ENCODE assay signal across 29 cellular contexts in the genomic region with DNA sequence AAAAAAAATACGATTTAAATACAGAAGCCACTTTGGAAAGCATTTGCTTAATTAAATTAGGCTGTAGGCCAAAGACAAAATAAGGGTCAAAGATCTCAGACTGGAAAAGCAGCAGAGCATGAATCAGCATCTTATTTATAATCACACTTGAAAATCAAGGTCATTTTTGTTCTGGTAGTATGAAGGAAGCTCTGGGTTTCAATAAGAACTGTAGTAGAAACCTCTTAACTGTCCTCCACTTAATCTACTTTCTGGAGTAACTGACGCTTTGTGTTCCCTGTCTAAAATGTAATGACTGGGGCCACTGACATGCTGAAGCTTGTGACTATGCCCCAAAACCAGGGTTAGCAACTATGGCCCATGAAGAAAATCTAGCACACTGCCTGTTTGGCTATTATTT.
"Had no signal": no experiment of that assay in that cellular context is flagged by ENCODE, and none has a peak within 500 bp of the region (broad histone marks: within the 10 kb centered on the region; RNA-seq: fewer than 3 reads in every experiment).

No MANE protein-coding gene starts in this region.

- H3K4me3 Mint-ChIP-seq: immature natural killer cell; naive thymus-derived CD4-positive, alpha-beta T cell; natural killer cell treated with Interleukin-12 subunit alpha and Interleukin-12 subunit beta and Interleukin-15 and Interleukin-18, amount 100 ng/mL, for 72 hours; stimulated activated naive B cell treated with anti-CD40 and anti-IgM and Interleukin-4, amounts not matched to agents 10 μg/mL and 1 μg/mL and 100 μg/mL, for 72 hours had no signal

- H3K36me3 Mint-ChIP-seq: stimulated activated naive B cell treated with anti-CD40 and anti-IgM and Interleukin-4, amounts not matched to agents 10 μg/mL and 1 μg/mL and 100 μg/mL, for 72 hours had no signal

- ATAC-seq: left colon; left lung; lower lobe of right lung; mucosa of descending colon; naive thymus-derived CD4-positive, alpha-beta T cell; natural killer cell treated with Interleukin-12 subunit alpha and Interleukin-12 subunit beta and Interleukin-15 and Interleukin-18, amount 100 ng/mL, for 72 hours; pancreas; right cardiac atrium; sciatic nerve; stimulated activated naive B cell treated with anti-CD40 and anti-IgM and Interleukin-4, amounts not matched to agents 10 μg/mL and 1 μg/mL and 100 μg/mL, for 72 hours; stimulated activated naive CD8-positive, alpha-beta T cell treated with anti-CD3 and anti-CD28 coated beads, Interleukin-15, Interleukin-2, amounts not matched to agents 100 U/mL and 50 U/mL, for 24 hours; upper lobe of right lung had no signal

- H3K4me3 ChIP-seq: left lung, lower lobe of right lung, mucosa of descending colon, pancreas, prostate gland, skin epidermis, stomach, testis, thyroid gland, transverse colon, upper lobe of right lung had no signal

- DNase-seq: hypothalamus; immature natural killer cell; kidney; left colon; left lung; lower lobe of right lung; midbrain; mucosa of descending colon; naive thymus-derived CD4-positive, alpha-beta T cell; nucleus accumbens; pancreas; posterior cingulate gyrus; retina; right cardiac atrium; stimulated activated CD4-positive, alpha-beta T cell treated with anti-CD3 and anti-CD28 coated beads, Interleukin-12 subunit alpha, Interleukin-12 subunit beta, amount 100 ng/mL, for 4 hours; stimulated activated CD4-positive, alpha-beta T cell treated with anti-CD3 and anti-CD28 coated beads, Interleukin-15, amount 100 ng/mL, for 24 hours; stimulated activated CD4-positive, alpha-beta T cell treated with anti-CD3 and anti-CD28 coated beads, Interleukin-2, amount 100 ng/mL, for 24 hours; stimulated activated CD4-positive, alpha-beta T cell treated with anti-CD3 and anti-CD28 coated beads, Interleukin-4, amount 100 ng/mL, for 1 hour; stimulated activated naive B cell treated with anti-CD40 and anti-IgM and Interleukin-4, amounts not matched to agents 10 μg/mL and 1 μg/mL and 100 μg/mL, for 72 hours; stimulated activated naive CD8-positive, alpha-beta T cell treated with anti-CD3 and anti-CD28 coated beads, Interleukin-15, Interleukin-2, amounts not matched to agents 100 U/mL and 50 U/mL, for 24 hours; stomach; testis; thyroid gland; transverse colon; upper lobe of right lung had no signal

- H3K4me1 Mint-ChIP-seq: immature natural killer cell; stimulated activated naive B cell treated with anti-CD40 and anti-IgM and Interleukin-4, amounts not matched to agents 10 μg/mL and 1 μg/mL and 100 μg/mL, for 72 hours had no signal

- H3K27me3 Mint-ChIP-seq: naive thymus-derived CD4-positive, alpha-beta T cell; natural killer cell treated with Interleukin-12 subunit alpha and Interleukin-12 subunit beta and Interleukin-15 and Interleukin-18, amount 100 ng/mL, for 72 hours; stimulated activated naive B cell treated with anti-CD40 and anti-IgM and Interleukin-4, amounts not matched to agents 10 μg/mL and 1 μg/mL and 100 μg/mL, for 72 hours had no signal

- H3K9me3 ChIP-seq: left lung, lower lobe of right lung, mucosa of descending colon, pancreas, prostate gland, testis, thyroid gland, transverse colon, upper lobe of right lung had no signal

- H3K27ac ChIP-seq: left lung, lower lobe of right lung, pancreas, prostate gland, skin epidermis, stomach, testis, thyroid gland, transverse colon, upper lobe of right lung had no signal

- H3K27me3 ChIP-seq: left lung, pancreas, stomach, testis, thyroid gland, transverse colon, upper lobe of right lung had no signal

- H3K4me1 ChIP-seq: left lung, lower lobe of right lung, prostate gland, stomach, testis, thyroid gland, transverse colon, upper lobe of right lung had no signal

- H3K36me3 ChIP-seq: left lung, lower lobe of right lung, pancreas, prostate gland, stomach, thyroid gland, transverse colon, upper lobe of right lung had no signal

- H3K27ac Mint-ChIP-seq: immature natural killer cell; naive thymus-derived CD4-positive, alpha-beta T cell; natural killer cell treated with Interleukin-12 subunit alpha and Interleukin-12 subunit beta and Interleukin-15 and Interleukin-18, amount 100 ng/mL, for 72 hours; stimulated activated naive B cell treated with anti-CD40 and anti-IgM and Interleukin-4, amounts not matched to agents 10 μg/mL and 1 μg/mL and 100 μg/mL, for 72 hours had no signal
